8 cellular contexts compared by ENCODE assay signal in genomic region chr1:33256701-33257387, GRCh38. TPM values are rescaled to one million over a fixed set of nuclear protein-coding genes. Genes with fewer than 3 reads are reported as not detected.
DNase-seq lines count a peak whose midpoint lies in the region; TF ChIP-seq lines count a peak whose summit lies in the region.

No MANE protein-coding gene starts in this region.

- H3K36me3 ChIP-seq in HAP-1 (replicated peaks) (no peaks in the 10 kb centered on the region), kidney epithelial cell (ENCODE audit: control insufficient read depth, insufficient read depth, low read length) (no peaks in the 10 kb centered on the region)

- no peak for TF ChIP-seq CTCF in kidney epithelial cell (IDR thresholded peaks at IDR 0.05; ENCODE audit: insufficient read depth, low read length, poor library complexity, severe bottlenecking)

- in situ Hi-C loops in HAP-1 (cut with MboI; ENCODE audit: low sequenced_read_pairs) = no loop called here

- H3K4me1 ChIP-seq in HAP-1 = peaks cover 7% of the 10 kb centered on the region; the same call in 1 of the 2 replicates

- H3K9me3 ChIP-seq in HAP-1 = no peaks in the 10 kb centered on the region

- H3K4me3 ChIP-seq in HAP-1 (peak overlapping the region; percentile 60), kidney epithelial cell (ENCODE audit: low read depth, low read length) (peak overlapping the region; percentile 56)

- H3K27me3 ChIP-seq in HAP-1 (ENCODE audit: low read depth) = no peaks in the 10 kb centered on the region
- no peaks in the 10 kb centered on the region for H3K27me3 ChIP-seq in kidney epithelial cell (ENCODE audit: control insufficient read depth, insufficient read depth, low read length)

- DNase-seq in DMS 273 (lab: John Stamatoyannopoulos, UW; ENCODE audit: unreplicated experiment) (peak; percentile 72), HAP-1 (ENCODE audit: low spot score in 2 of 2) (peak; percentile 28 to 63), NCI-H2171 treated with DMSO at 0.1 percent for 48 hours (lab: John Stamatoyannopoulos, UW) (peak; percentile 69), cerebellar cortex (ENCODE audit: low spot score) (peak; percentile 48), kidney epithelial cell (ENCODE audit: low read depth) (peak; percentile 26), epidermal melanocyte (ENCODE audit: insufficient read length, low spot score) (no peak)
- DNase-seq in activated CD4-positive, CD25-positive, alpha-beta regulatory T cell treated with anti-CD3 and anti-CD28 coated beads, Interleukin-2, amount 50 U/mL, for 72 hours = peak; percentile 49
- peak; percentile 30 to 31 for DNase-seq in stimulated activated CD4-positive, alpha-beta T cell treated with anti-CD3 and anti-CD28 coated beads, Interleukin-12 subunit alpha, Interleukin-12 subunit beta, amount 100 ng/mL, for 24 hours (ENCODE audit: low read depth in 2 of 2)

RNA-seq across cellular contexts. Expression of gene ZNF362, which starts 0.6 kb away (rescaled TPM):
- total RNA-seq in kidney epithelial cell = 20.7 and 26.0 TPM in 2 replicates
